ENCODE assay signal across 14 cellular contexts in genomic region chr15:73464602-73465001, GRCh38. TPM values are rescaled to one million over a fixed set of nuclear protein-coding genes. Genes with fewer than 3 reads are reported as not detected.
DNase-seq lines count a peak whose midpoint lies in the region; ATAC-seq, FAIRE-seq and TF ChIP-seq lines count a peak whose summit lies in the region.
"Had no signal": no experiment of that assay in that cellular context is flagged by ENCODE, and none has a peak within 500 bp of the region (broad histone marks: within the 10 kb centered on the region; RNA-seq: fewer than 3 reads in every experiment).

No MANE protein-coding gene starts in this region.

- FAIRE-seq in A549 (lab: Jason Lieb, UNC) (peak; percentile 74), H54 (lab: Jason Lieb, UNC) (no peak)

- H2AFZ ChIP-seq in OCI-LY1 (ENCODE audit: low read length) = no peak overlapping the region

- H3K4me2 ChIP-seq in A549 (no peak overlapping the region), OCI-LY1 (ENCODE audit: low read length) (no peak overlapping the region)

- no peaks in the 10 kb centered on the region for H3K36me3 ChIP-seq in OCI-LY1 (ENCODE audit: insufficient read depth, low read length)
- H3K36me3 ChIP-seq: neutrophil had no signal

- H3K4me3 ChIP-seq in A549 (no peak overlapping the region), OCI-LY1 (ENCODE audit: low read depth, low read length, poor library complexity, severe bottlenecking) (no peak overlapping the region), fibroblast of pulmonary artery (replicated peaks; ENCODE audit: low read depth, low read length) (no peak overlapping the region)

- H3K27ac Mint-ChIP-seq in effector memory CD8-positive, alpha-beta T cell = no peak overlapping the region
- H3K27ac Mint-ChIP-seq: activated naive CD4-positive, alpha-beta T cell treated with anti-CD3 and anti-CD28 coated beads, Interleukin-2, amount 50 U/mL, for 72 hours; immature natural killer cell had no signal

- H3K4me3 Mint-ChIP-seq in effector memory CD8-positive, alpha-beta T cell = no peak overlapping the region
- H3K4me3 Mint-ChIP-seq: immature natural killer cell had no signal

- H3K9me3 ChIP-seq in A549 (no peaks in the 10 kb centered on the region), OCI-LY1 (ENCODE audit: low read length) (no peaks in the 10 kb centered on the region)
- H3K9me3 ChIP-seq: neutrophil had no signal

- H3K79me2 ChIP-seq in OCI-LY1 (ENCODE audit: insufficient read depth, low read length) = no peaks in the 10 kb centered on the region

- no peaks in the 10 kb centered on the region for H3K9me3 Mint-ChIP-seq in effector memory CD8-positive, alpha-beta T cell
- H3K9me3 Mint-ChIP-seq: activated naive CD4-positive, alpha-beta T cell treated with anti-CD3 and anti-CD28 coated beads, Interleukin-2, amount 50 U/mL, for 72 hours had no signal

- peak; percentile 56 to 80; a peak in 3 of 6 replicates for ATAC-seq in A549
- ATAC-seq in effector memory CD8-positive, alpha-beta T cell (replicated peaks) = no peak
- ATAC-seq: activated naive CD4-positive, alpha-beta T cell treated with anti-CD3 and anti-CD28 coated beads, Interleukin-2, amount 50 U/mL, for 72 hours had no signal

- no peaks in the 10 kb centered on the region for H3K36me3 Mint-ChIP-seq in effector memory CD8-positive, alpha-beta T cell (ENCODE audit: insufficient read depth)
- H3K36me3 Mint-ChIP-seq: activated naive CD4-positive, alpha-beta T cell treated with anti-CD3 and anti-CD28 coated beads, Interleukin-2, amount 50 U/mL, for 72 hours; immature natural killer cell had no signal

- no peaks in the 10 kb centered on the region for H3K27me3 ChIP-seq in OCI-LY1 (ENCODE audit: insufficient read depth, low read length)

- TF ChIP-seq EP300 in A549 (IDR thresholded peaks at IDR 0.05) = no peak

- H3K27me3 Mint-ChIP-seq in effector memory CD8-positive, alpha-beta T cell = peaks cover 21 to 28% of the 10 kb centered on the region in 2 donors

- WGBS in A549 (ENCODE audit: missing lambda C conversion rate) = 7% methylated on average over 2 of the region's 2 CpGs

- TF ChIP-seq POLR2A in A549 (IDR thresholded peaks at IDR 0.05; ENCODE audit: low read length) = no peak
- no peak for TF ChIP-seq POLR2A in H54 (IDR thresholded peaks at IDR 0.05; ENCODE audit: low read depth, low read length)

- H3K9ac ChIP-seq in OCI-LY1 (ENCODE audit: low read length) = no peak overlapping the region

- POLR2A ChIA-PET in A549 (lab: Yijun Ruan, JAX) = no interaction called here

- DNase-seq in A549 (ENCODE audit: low read depth in 1 of 2, low spot score in 1 of 2) (peak in 1 of 2 experiments; percentile 43), GM10266 (ENCODE audit: extremely low spot score) (no peak), fibroblast of pulmonary artery (ENCODE audit: low read depth) (no peak), NCI-H2029 treated with DMSO at 0.1 percent for 48 hours (lab: John Stamatoyannopoulos, UW) (no peak), HK-2 (ENCODE audit: unreplicated experiment) (no peak), H54 (ENCODE audit: insufficient read length, low spot score) (no peak)
- no peak for DNase-seq in effector memory CD8-positive, alpha-beta T cell
- DNase-seq: activated CD4-positive, alpha-beta T cell treated with anti-CD3 and anti-CD28 coated beads, Interleukin-2, amount 50 U/mL, for 48 hours; immature natural killer cell; NCI-H510A; stimulated activated naive CD4-positive, alpha-beta T cell treated with Interleukin-2 at 50 U/mL for 16 hours had no signal

- no peak overlapping the region for H3K27ac ChIP-seq in A549
- H3K27ac ChIP-seq in OCI-LY1 (ENCODE audit: low read depth, low read length, poor library complexity, severe bottlenecking) = no peak overlapping the region
- H3K27ac ChIP-seq: neutrophil had no signal

- H4K20me1 ChIP-seq in OCI-LY1 (ENCODE audit: insufficient read depth, low read length) = no peaks in the 10 kb centered on the region

- no peak for TF ChIP-seq RAD21 in A549 (conservative IDR thresholded peaks at IDR 0.05 in 1 of 2, IDR thresholded peaks at IDR 0.05 in 1 of 2)

- no peak for TF ChIP-seq CTCF in A549 (IDR thresholded peaks at IDR 0.05)
- TF ChIP-seq CTCF in GM10266 (IDR thresholded peaks at IDR 0.05; ENCODE audit: control insufficient read depth, insufficient read depth, low read depth, missing control alignments) = peak; percentile 6
- TF ChIP-seq CTCF in OCI-LY1 (IDR thresholded peaks at IDR 0.05; ENCODE audit: low read length) = peak; percentile 18; the same call in 1 of the 2 replicates
- TF ChIP-seq CTCF in fibroblast of pulmonary artery (IDR thresholded peaks at IDR 0.05; ENCODE audit: low read length, missing control alignments) = peak; percentile 15

- no peaks in the 10 kb centered on the region for H3K9me2 ChIP-seq in OCI-LY1 (ENCODE audit: low read depth, low read length)

- CTCF ChIA-PET in A549 (lab: Yijun Ruan, JAX) = interaction anchor here (0.6 to 2.4 kb wide), 11 partner anchors 9 to 172 kb away, joined by 3 to 7 read pairs (median 3); no protein-coding TSS in a partner anchor

- no peaks in the 10 kb centered on the region for H3K4me1 ChIP-seq in A549
- H3K4me1 ChIP-seq in OCI-LY1 (ENCODE audit: insufficient read depth, low read length, severe bottlenecking) = no peaks in the 10 kb centered on the region

- no peaks in the 10 kb centered on the region for H3F3A ChIP-seq in OCI-LY1 (ENCODE audit: insufficient read depth, low read length)

- no peaks in the 10 kb centered on the region for H3K4me1 Mint-ChIP-seq in effector memory CD8-positive, alpha-beta T cell (ENCODE audit: low read depth in 2 of 2)
- H3K4me1 Mint-ChIP-seq: immature natural killer cell had no signal

TF ChIP-seq in A549, 52 proteins besides CTCF, POLR2A, EP300 and RAD21 (continues in another document):
- TF ChIP-seq, protein P1, sequence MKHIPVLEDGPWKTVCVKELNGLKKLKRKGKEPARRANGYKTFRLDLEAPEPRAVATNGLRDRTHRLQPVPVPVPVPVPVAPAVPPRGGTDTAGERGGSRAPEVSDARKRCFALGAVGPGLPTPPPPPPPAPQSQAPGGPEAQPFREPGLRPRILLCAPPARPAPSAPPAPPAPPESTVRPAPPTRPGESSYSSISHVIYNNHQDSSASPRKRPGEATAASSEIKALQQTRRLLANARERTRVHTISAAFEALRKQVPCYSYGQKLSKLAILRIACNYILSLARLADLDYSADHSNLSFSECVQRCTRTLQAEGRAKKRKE (CRISPR knock-in tag; IDR thresholded peaks at IDR 0.05; ENCODE audit: low read depth) = no peak
- TF ChIP-seq HES2 (IDR thresholded peaks at IDR 0.05) = no peak
- no peak for TF ChIP-seq RFX5 (IDR thresholded peaks at IDR 0.05)
- TF ChIP-seq, protein P2, sequence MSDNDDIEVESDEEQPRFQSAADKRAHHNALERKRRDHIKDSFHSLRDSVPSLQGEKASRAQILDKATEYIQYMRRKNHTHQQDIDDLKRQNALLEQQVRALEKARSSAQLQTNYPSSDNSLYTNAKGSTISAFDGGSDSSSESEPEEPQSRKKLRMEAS (IDR thresholded peaks at IDR 0.05) = no peak
- no peak for TF ChIP-seq SREBF2 (IDR thresholded peaks at IDR 0.05)
- TF ChIP-seq NR3C1 (IDR thresholded peaks at IDR 0.05) = no peak
- no peak for TF ChIP-seq RCOR1 (IDR thresholded peaks at IDR 0.05; ENCODE audit: low read depth, low read length)
- TF ChIP-seq, protein P3, sequence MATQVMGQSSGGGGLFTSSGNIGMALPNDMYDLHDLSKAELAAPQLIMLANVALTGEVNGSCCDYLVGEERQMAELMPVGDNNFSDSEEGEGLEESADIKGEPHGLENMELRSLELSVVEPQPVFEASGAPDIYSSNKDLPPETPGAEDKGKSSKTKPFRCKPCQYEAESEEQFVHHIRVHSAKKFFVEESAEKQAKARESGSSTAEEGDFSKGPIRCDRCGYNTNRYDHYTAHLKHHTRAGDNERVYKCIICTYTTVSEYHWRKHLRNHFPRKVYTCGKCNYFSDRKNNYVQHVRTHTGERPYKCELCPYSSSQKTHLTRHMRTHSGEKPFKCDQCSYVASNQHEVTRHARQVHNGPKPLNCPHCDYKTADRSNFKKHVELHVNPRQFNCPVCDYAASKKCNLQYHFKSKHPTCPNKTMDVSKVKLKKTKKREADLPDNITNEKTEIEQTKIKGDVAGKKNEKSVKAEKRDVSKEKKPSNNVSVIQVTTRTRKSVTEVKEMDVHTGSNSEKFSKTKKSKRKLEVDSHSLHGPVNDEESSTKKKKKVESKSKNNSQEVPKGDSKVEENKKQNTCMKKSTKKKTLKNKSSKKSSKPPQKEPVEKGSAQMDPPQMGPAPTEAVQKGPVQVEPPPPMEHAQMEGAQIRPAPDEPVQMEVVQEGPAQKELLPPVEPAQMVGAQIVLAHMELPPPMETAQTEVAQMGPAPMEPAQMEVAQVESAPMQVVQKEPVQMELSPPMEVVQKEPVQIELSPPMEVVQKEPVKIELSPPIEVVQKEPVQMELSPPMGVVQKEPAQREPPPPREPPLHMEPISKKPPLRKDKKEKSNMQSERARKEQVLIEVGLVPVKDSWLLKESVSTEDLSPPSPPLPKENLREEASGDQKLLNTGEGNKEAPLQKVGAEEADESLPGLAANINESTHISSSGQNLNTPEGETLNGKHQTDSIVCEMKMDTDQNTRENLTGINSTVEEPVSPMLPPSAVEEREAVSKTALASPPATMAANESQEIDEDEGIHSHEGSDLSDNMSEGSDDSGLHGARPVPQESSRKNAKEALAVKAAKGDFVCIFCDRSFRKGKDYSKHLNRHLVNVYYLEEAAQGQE (IDR thresholded peaks at IDR 0.05) = no peak
- no peak for TF ChIP-seq ZC3H11A (IDR thresholded peaks at IDR 0.05)
- no peak for TF ChIP-seq CEBPB (IDR thresholded peaks at IDR 0.05)
- TF ChIP-seq FOSB (CRISPR knock-in tag; IDR thresholded peaks at IDR 0.05) = no peak
- TF ChIP-seq, protein P4, sequence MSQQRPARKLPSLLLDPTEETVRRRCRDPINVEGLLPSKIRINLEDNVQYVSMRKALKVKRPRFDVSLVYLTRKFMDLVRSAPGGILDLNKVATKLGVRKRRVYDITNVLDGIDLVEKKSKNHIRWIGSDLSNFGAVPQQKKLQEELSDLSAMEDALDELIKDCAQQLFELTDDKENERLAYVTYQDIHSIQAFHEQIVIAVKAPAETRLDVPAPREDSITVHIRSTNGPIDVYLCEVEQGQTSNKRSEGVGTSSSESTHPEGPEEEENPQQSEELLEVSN (IDR thresholded peaks at IDR 0.05; ENCODE audit: borderline replicate concordance, low read depth) = no peak

RNA-seq across cellular contexts. Expression of gene REC114, which starts 21.6 kb away (rescaled TPM):
- not detected in 2 replicates for polyA plus RNA-seq in A549 (2011; rRNA removed)
- polyA plus RNA-seq in A549 (2012; cell fraction: cytosol; rRNA removed) = not detected in 2 replicates
- not detected in 2 replicates for polyA plus RNA-seq in A549 (2012; cell fraction: nucleus; rRNA removed)
- polyA plus RNA-seq in A549 (2017; fragmentation: RNase III; extraction: RNeasy Plus Mini Kit Qiagen cat#74134 plus additional on column Dnase treatment) = not detected in 3 replicates
- polyA minus RNA-seq in A549 (2011; rRNA and poly(A)+ RNA removed) = not detected in 2 replicates
- polyA plus RNA-seq: immature natural killer cell had no signal
